In genomic region chr2:58448065-58448507, GRCh38 we compare ENCODE assay signal across 8 cellular contexts.
A peak's percentile ranks its signal among the peaks of the same experiment; 100 is the strongest.
DNase-seq lines count a peak whose midpoint lies in the region; ATAC-seq, FAIRE-seq and TF ChIP-seq lines count a peak whose summit lies in the region.

No MANE protein-coding gene starts in this region.

- H3K79me2 ChIP-seq in PC-9 (ENCODE audit: low read depth): no peaks in the 10 kb centered on the region

- H3K9me2 ChIP-seq in PC-9 (ENCODE audit: insufficient read depth): no peaks in the 10 kb centered on the region; the same call in 1 of the 2 replicates

- H3K27ac ChIP-seq in PC-9 (no peak overlapping the region), right lobe of liver (no peak overlapping the region), ascending aorta (no peak overlapping the region)

- peaks cover 15% of the 10 kb centered on the region for H3K4me1 Mint-ChIP-seq in type B pancreatic cell (ENCODE audit: unreplicated experiment)

- DNase-seq in D721Med (ENCODE audit: insufficient read length, low spot score) (no peak), Kasumi-1 (lab: John Stamatoyannopoulos, UW) (peak; percentile 74 to 84), PC-9 (peak in 1 of 2 experiments; percentile 64), cerebellar cortex (ENCODE audit: low spot score) (peak; percentile 61), right lobe of liver (peak; percentile 61 to 69 (median 67)), type B pancreatic cell (ENCODE audit: extremely low spot score, unreplicated experiment) (no peak), ascending aorta (ENCODE audit: low spot score in 2 of 2) (no peak)

- H3K4me2 ChIP-seq in PC-9: no peak overlapping the region

- BruUV-seq in PC-9 (replicated peaks; lab: Mats Ljungman, UMichigan): no TSS peak

- H3K9me3 ChIP-seq in PC-9 (ENCODE audit: insufficient read depth, low read depth) (no peaks in the 10 kb centered on the region), right lobe of liver (no peaks in the 10 kb centered on the region), ascending aorta (no peaks in the 10 kb centered on the region)

- H3K9me3 Mint-ChIP-seq in type B pancreatic cell: no peaks in the 10 kb centered on the region

- CTCF ChIA-PET in PC-9 (lab: Charles Lee): interaction anchor here (0.6 to 1.7 kb wide), 8 partner anchors 10 to 728 kb away, joined by 3 to 9 read pairs (median 4); no protein-coding TSS in a partner anchor

- H3K27me3 Mint-ChIP-seq in type B pancreatic cell: no peaks in the 10 kb centered on the region

- peak; percentile 95 for TF ChIP-seq CTCF in D721Med (IDR thresholded peaks at IDR 0.05; ENCODE audit: insufficient read depth, missing control alignments)
- peak; percentile 70 for TF ChIP-seq CTCF in PC-9 (conservative IDR thresholded peaks at IDR 0.05)
- TF ChIP-seq CTCF in right lobe of liver (IDR thresholded peaks at IDR 0.05): peak; percentile 52 to 67 (median 58)
- peak; percentile 67 for TF ChIP-seq CTCF in type B pancreatic cell (conservative IDR thresholded peaks at IDR 0.05)
- TF ChIP-seq CTCF in ascending aorta (IDR thresholded peaks at IDR 0.05): peak in 1 of 3 experiments; percentile 8

- H3K4me3 ChIP-seq in PC-9 (no peak overlapping the region), right lobe of liver (no peak overlapping the region), ascending aorta (no peak overlapping the region)

- intact Hi-C loops in PC-9 (cut with micrococcal nuclease; ENCODE audit: unreplicated experiment) (loop anchor here (1.0 to 10.0 kb wide), 4 partner anchors 317 to 727 kb away; no protein-coding TSS in a partner anchor), right lobe of liver (cut with DNase I) (no loop called here), ascending aorta (cut with DNase I) (no loop called here)

- no peaks in the 10 kb centered on the region for H3K36me3 Mint-ChIP-seq in type B pancreatic cell

- peak overlapping the region; percentile 67 for H3K27ac Mint-ChIP-seq in type B pancreatic cell

- H3K36me3 ChIP-seq in PC-9 (ENCODE audit: low read depth) (no peaks in the 10 kb centered on the region), right lobe of liver (no peaks in the 10 kb centered on the region), ascending aorta (no peaks in the 10 kb centered on the region)

- POLR2A ChIA-PET in PC-9 (lab: Charles Lee; ENCODE audit: unreplicated experiment): interaction anchor here (0.6 kb wide), 1 partner anchor 147 kb away, joined by 3 read pairs; no protein-coding TSS in a partner anchor

- 12% methylated on average over 6 of the region's 6 CpGs for WGBS in right lobe of liver (ENCODE audit: insufficient coverage, low coverage, low lambda C conversion rate, missing lambda C conversion rate)

- ATAC-seq in GM21390 (IDR thresholded peaks at IDR 0.05; ENCODE audit: unreplicated experiment) (peak; percentile 51), right lobe of liver (peak; percentile 98 to 99 (median 99))

- peak; percentile 93 for FAIRE-seq in D721Med (lab: Jason Lieb, UNC)

- no peaks in the 10 kb centered on the region for H4K20me1 ChIP-seq in PC-9 (ENCODE audit: insufficient read depth)

- no peak for TF ChIP-seq POLR2A in right lobe of liver (IDR thresholded peaks at IDR 0.05)

- no peaks in the 10 kb centered on the region for H3K4me1 ChIP-seq in PC-9 (replicated peaks; ENCODE audit: insufficient read depth)
- peaks cover 0 to 9% (median 4%) of the 10 kb centered on the region in 4 donors for H3K4me1 ChIP-seq in right lobe of liver
- no peaks in the 10 kb centered on the region for H3K4me1 ChIP-seq in ascending aorta

- H2AFZ ChIP-seq in PC-9: no peak overlapping the region

- no peaks in the 10 kb centered on the region for H3F3A ChIP-seq in PC-9 (ENCODE audit: insufficient read depth, low read depth)

- H3K27me3 ChIP-seq in PC-9 (ENCODE audit: insufficient read depth, low read depth) (no peaks in the 10 kb centered on the region), right lobe of liver (no peaks in the 10 kb centered on the region), ascending aorta (no peaks in the 10 kb centered on the region)

- no peak overlapping the region for H3K4me3 Mint-ChIP-seq in type B pancreatic cell

Comparison
In these comparisons a context has a peak if more than half of its experiments do, and no peak if none do; other contexts are left out.
1. DNase-seq: peak in Kasumi-1 (2 of 2), cerebellar cortex (single experiment) and right lobe of liver (3 of 3); none in D721Med (single experiment), type B pancreatic cell (single experiment) and ascending aorta (0 of 2).